In genomic region chr17:8138672-8139371, GRCh38 we compare ENCODE assay signal across 8 cellular contexts. TPM values are rescaled to one million over a fixed set of nuclear protein-coding genes. Genes with fewer than 3 reads are reported as not detected.
DNase-seq lines count a peak whose midpoint lies in the region; ATAC-seq and TF ChIP-seq lines count a peak whose summit lies in the region.

No MANE protein-coding gene starts in this region.

- POLR2A ChIA-PET in naive thymus-derived CD8-positive, alpha-beta T cell (lab: Charles Lee), result interaction anchor here (0.6 to 41.9 kb wide), 17 partner anchors 12 to 157 kb away, joined by 3 to 1171 read pairs (median 13); partner anchors contain the start of genes AURKB, BORCS6, CTC1 and HES7

- TF ChIP-seq CTCF in DOHH2 (IDR thresholded peaks at IDR 0.05; ENCODE audit: low read depth, low read length, poor library complexity, severe bottlenecking) (peak; percentile 94), Peyer's patch (IDR thresholded peaks at IDR 0.05) (peak; percentile 83 to 96 (median 92)), fibroblast of lung (conservative IDR thresholded peaks at IDR 0.05 in 1 of 2, IDR thresholded peaks at IDR 0.05 in 1 of 2; ENCODE audit: low read depth in 1 of 2, low read length in 2 of 2) (peak; percentile 80 to 83)

- H3K27ac Mint-ChIP-seq in activated T-helper 1 cell treated with anti-CD3 and anti-CD28 coated beads, Interleukin-12 subunit alpha, Interleukin-12 subunit beta, Interleukin-2, Interleukin-4 antibody, amounts not matched to agents 30 ng/mL and 10 ng/mL and 1 ng/mL, durations not matched to agents 14 hours and 24 hours and 36 hours, result no peak overlapping the region
- H3K27ac Mint-ChIP-seq in naive thymus-derived CD8-positive, alpha-beta T cell, result no peak overlapping the region
- H3K27ac Mint-ChIP-seq in stimulated activated naive B cell treated with anti-CD40 and anti-IgM and Interleukin-4, amounts not matched to agents 10 μg/mL and 1 μg/mL and 100 μg/mL, for 72 hours, result no peak overlapping the region

- H2AFZ ChIP-seq in Karpas-422 (ENCODE audit: low read length) (peak overlapping the region; percentile 94), fibroblast of lung (ENCODE audit: low read length) (peak overlapping the region; percentile 57)

- H3K4me2 ChIP-seq in DOHH2 (ENCODE audit: low read length), result peak overlapping the region; percentile 85
- peak overlapping the region; percentile 85 for H3K4me2 ChIP-seq in Karpas-422 (ENCODE audit: low read depth, low read length, poor library complexity, severe bottlenecking)
- H3K4me2 ChIP-seq in fibroblast of lung (ENCODE audit: extremely low read depth, insufficient read depth, low read length), result peak overlapping the region; percentile 75

- H3K36me3 ChIP-seq in DOHH2 (ENCODE audit: control insufficient read depth, low read length) (peaks cover 23% of the 10 kb centered on the region), Karpas-422 (ENCODE audit: insufficient read depth, low read length) (no peaks in the 10 kb centered on the region), Peyer's patch (peaks cover 0 to 46% (median 0%) of the 10 kb centered on the region in 3 donors), fibroblast of lung (ENCODE audit: control insufficient read depth, insufficient read depth, low read length) (peaks cover 16% of the 10 kb centered on the region)

- H4K20me1 ChIP-seq in DOHH2 (ENCODE audit: control insufficient read depth, insufficient read depth, low read depth, low read length), result no peaks in the 10 kb centered on the region
- no peaks in the 10 kb centered on the region for H4K20me1 ChIP-seq in Karpas-422 (ENCODE audit: insufficient read depth, low read depth, low read length)
- no peaks in the 10 kb centered on the region for H4K20me1 ChIP-seq in fibroblast of lung (ENCODE audit: control insufficient read depth, extremely low read depth, insufficient read depth, low read length)

- H3K27me3 ChIP-seq in DOHH2 (ENCODE audit: control insufficient read depth, low read length), result peaks cover 8% of the 10 kb centered on the region
- no peaks in the 10 kb centered on the region for H3K27me3 ChIP-seq in Karpas-422 (ENCODE audit: low read length)
- H3K27me3 ChIP-seq in Peyer's patch, result no peaks in the 10 kb centered on the region
- no peaks in the 10 kb centered on the region for H3K27me3 ChIP-seq in fibroblast of lung (ENCODE audit: control insufficient read depth, insufficient read depth, low read length)

- H3K4me1 Mint-ChIP-seq in activated T-helper 1 cell treated with anti-CD3 and anti-CD28 coated beads, Interleukin-12 subunit alpha, Interleukin-12 subunit beta, Interleukin-2, Interleukin-4 antibody, amounts not matched to agents 30 ng/mL and 10 ng/mL and 1 ng/mL, durations not matched to agents 14 hours and 24 hours and 36 hours (ENCODE audit: low read depth), result no peaks in the 10 kb centered on the region
- H3K4me1 Mint-ChIP-seq in naive thymus-derived CD8-positive, alpha-beta T cell, result peaks cover 0 to 18% (median 7%) of the 10 kb centered on the region in 4 donors
- peaks cover 0 to 7% of the 10 kb centered on the region in 2 donors for H3K4me1 Mint-ChIP-seq in stimulated activated naive B cell treated with anti-CD40 and anti-IgM and Interleukin-4, amounts not matched to agents 10 μg/mL and 1 μg/mL and 100 μg/mL, for 72 hours

- intact Hi-C loops in activated T-helper 1 cell treated with anti-CD3 and anti-CD28 coated beads, Interleukin-12 subunit alpha, Interleukin-12 subunit beta, Interleukin-2, Interleukin-4 antibody, amounts not matched to agents 30 ng/mL and 10 ng/mL and 1 ng/mL, durations not matched to agents 14 hours and 24 hours and 36 hours (cut with micrococcal nuclease), result loop anchor here (1.0 to 10.0 kb wide), 10 partner anchors 12 to 296 kb away; partner anchors contain the start of gene NDEL1

- DNase-seq in Karpas-422, result peak; percentile 99
- peak; percentile 93 to 98 (median 97) for DNase-seq in Peyer's patch
- peak; percentile 95 for DNase-seq in activated T-helper 1 cell treated with anti-CD3 and anti-CD28 coated beads, Interleukin-12 subunit alpha, Interleukin-12 subunit beta, Interleukin-2, Interleukin-4 antibody, amounts not matched to agents 30 ng/mL and 10 ng/mL and 1 ng/mL, durations not matched to agents 14 hours and 24 hours and 36 hours (ENCODE audit: low spot score)
- peak; percentile 94 to 98 for DNase-seq in fibroblast of lung (ENCODE audit: low read depth in 2 of 2)
- peak; percentile 87 to 99 (median 97) for DNase-seq in naive thymus-derived CD8-positive, alpha-beta T cell
- peak; percentile 96 for DNase-seq in stimulated activated naive B cell treated with anti-CD40 and anti-IgM and Interleukin-4, amounts not matched to agents 10 μg/mL and 1 μg/mL and 100 μg/mL, for 72 hours

- TF ChIP-seq POLR2A in Peyer's patch (IDR thresholded peaks at IDR 0.05), result peak; percentile 34 to 66

- no peaks in the 10 kb centered on the region for H3K9me3 Mint-ChIP-seq in activated T-helper 1 cell treated with anti-CD3 and anti-CD28 coated beads, Interleukin-12 subunit alpha, Interleukin-12 subunit beta, Interleukin-2, Interleukin-4 antibody, amounts not matched to agents 30 ng/mL and 10 ng/mL and 1 ng/mL, durations not matched to agents 14 hours and 24 hours and 36 hours
- no peaks in the 10 kb centered on the region for H3K9me3 Mint-ChIP-seq in naive thymus-derived CD8-positive, alpha-beta T cell
- no peaks in the 10 kb centered on the region for H3K9me3 Mint-ChIP-seq in stimulated activated naive B cell treated with anti-CD40 and anti-IgM and Interleukin-4, amounts not matched to agents 10 μg/mL and 1 μg/mL and 100 μg/mL, for 72 hours

- H3K4me3 ChIP-seq in DOHH2 (ENCODE audit: low read length) (peak overlapping the region; percentile 79), Karpas-422 (ENCODE audit: low read length) (peak overlapping the region; percentile 69), Peyer's patch (peak overlapping the region; percentile 28 to 48 (median 38)), fibroblast of lung (replicated peaks in 1 of 4; ENCODE audit: control extremely low read depth in 1 of 4, insufficient read depth in 1 of 4, low read depth in 3 of 4, low read length in 4 of 4) (peak overlapping the region; percentile 46 to 65 (median 52))

- H3K27ac ChIP-seq in DOHH2 (ENCODE audit: low read depth, low read length) (peak overlapping the region; percentile 71), Karpas-422 (ENCODE audit: low read length) (peak overlapping the region; percentile 49; the same call in 1 of the 2 replicates), Peyer's patch (peak overlapping the region; percentile 81 to 89 (median 86)), fibroblast of lung (ENCODE audit: insufficient read depth, low read length) (peak overlapping the region; percentile 89)

- no peaks in the 10 kb centered on the region for H3K79me2 ChIP-seq in DOHH2 (ENCODE audit: control insufficient read depth, low read length)
- H3K79me2 ChIP-seq in Karpas-422 (ENCODE audit: low read length), result no peaks in the 10 kb centered on the region
- no peaks in the 10 kb centered on the region for H3K79me2 ChIP-seq in fibroblast of lung (ENCODE audit: control insufficient read depth, insufficient read depth, low read length)

- H3K36me3 Mint-ChIP-seq in activated T-helper 1 cell treated with anti-CD3 and anti-CD28 coated beads, Interleukin-12 subunit alpha, Interleukin-12 subunit beta, Interleukin-2, Interleukin-4 antibody, amounts not matched to agents 30 ng/mL and 10 ng/mL and 1 ng/mL, durations not matched to agents 14 hours and 24 hours and 36 hours (ENCODE audit: low read depth), result peaks cover 21% of the 10 kb centered on the region
- H3K36me3 Mint-ChIP-seq in naive thymus-derived CD8-positive, alpha-beta T cell, result peaks cover 0 to 36% (median 15%) of the 10 kb centered on the region in 3 donors
- H3K36me3 Mint-ChIP-seq in stimulated activated naive B cell treated with anti-CD40 and anti-IgM and Interleukin-4, amounts not matched to agents 10 μg/mL and 1 μg/mL and 100 μg/mL, for 72 hours, result peaks cover 29 to 35% of the 10 kb centered on the region in 2 donors

- H3K4me3 Mint-ChIP-seq in activated T-helper 1 cell treated with anti-CD3 and anti-CD28 coated beads, Interleukin-12 subunit alpha, Interleukin-12 subunit beta, Interleukin-2, Interleukin-4 antibody, amounts not matched to agents 30 ng/mL and 10 ng/mL and 1 ng/mL, durations not matched to agents 14 hours and 24 hours and 36 hours, result no peak overlapping the region
- no peak overlapping the region for H3K4me3 Mint-ChIP-seq in naive thymus-derived CD8-positive, alpha-beta T cell
- H3K4me3 Mint-ChIP-seq in stimulated activated naive B cell treated with anti-CD40 and anti-IgM and Interleukin-4, amounts not matched to agents 10 μg/mL and 1 μg/mL and 100 μg/mL, for 72 hours, result no peak overlapping the region

- peaks cover 6% of the 10 kb centered on the region for H3F3A ChIP-seq in DOHH2 (ENCODE audit: control insufficient read depth, insufficient read depth)

- H3K9me2 ChIP-seq in DOHH2 (replicated peaks; ENCODE audit: control insufficient read depth, low read length), result no peaks in the 10 kb centered on the region
- no peaks in the 10 kb centered on the region for H3K9me2 ChIP-seq in Karpas-422 (replicated peaks; ENCODE audit: insufficient read depth, low read length)

- peaks cover 11% of the 10 kb centered on the region for H3K27me3 Mint-ChIP-seq in activated T-helper 1 cell treated with anti-CD3 and anti-CD28 coated beads, Interleukin-12 subunit alpha, Interleukin-12 subunit beta, Interleukin-2, Interleukin-4 antibody, amounts not matched to agents 30 ng/mL and 10 ng/mL and 1 ng/mL, durations not matched to agents 14 hours and 24 hours and 36 hours (ENCODE audit: insufficient read depth)
- H3K27me3 Mint-ChIP-seq in naive thymus-derived CD8-positive, alpha-beta T cell, result peaks cover 0 to 5% (median 0%) of the 10 kb centered on the region in 5 donors
- no peaks in the 10 kb centered on the region for H3K27me3 Mint-ChIP-seq in stimulated activated naive B cell treated with anti-CD40 and anti-IgM and Interleukin-4, amounts not matched to agents 10 μg/mL and 1 μg/mL and 100 μg/mL, for 72 hours

- peak; percentile 86 for ATAC-seq in GM21786 (IDR thresholded peaks at IDR 0.05; ENCODE audit: unreplicated experiment)
- peak; percentile 86 to 87 for ATAC-seq in naive thymus-derived CD8-positive, alpha-beta T cell
- ATAC-seq in stimulated activated naive B cell treated with anti-CD40 and anti-IgM and Interleukin-4, amounts not matched to agents 10 μg/mL and 1 μg/mL and 100 μg/mL, for 72 hours (replicated peaks), result peak; percentile 94 to 97

- H3K9me3 ChIP-seq in DOHH2 (ENCODE audit: control insufficient read depth, insufficient read depth, low read length) (no peaks in the 10 kb centered on the region), Karpas-422 (ENCODE audit: low read length) (no peaks in the 10 kb centered on the region), Peyer's patch (no peaks in the 10 kb centered on the region), fibroblast of lung (ENCODE audit: control insufficient read depth, insufficient read depth, low read depth, low read length) (no peaks in the 10 kb centered on the region)

- H3K4me1 ChIP-seq in DOHH2 (ENCODE audit: control insufficient read depth, low read length) (peaks cover 20% of the 10 kb centered on the region), Karpas-422 (ENCODE audit: low read length) (peaks cover 18% of the 10 kb centered on the region), Peyer's patch (peaks cover 0 to 19% (median 1%) of the 10 kb centered on the region in 4 donors), fibroblast of lung (ENCODE audit: control insufficient read depth, extremely low read depth, insufficient read depth, low read length) (peaks cover 8% of the 10 kb centered on the region)

- H3K9ac ChIP-seq in Karpas-422 (ENCODE audit: low read length) (peak overlapping the region; percentile 68), fibroblast of lung (ENCODE audit: insufficient read depth, low read length) (peak overlapping the region; percentile 33)

RNA-seq across cellular contexts. Expression of gene PER1, which starts 13.4 kb away (rescaled TPM):
- 12.7 and 24.0 TPM in 2 replicates for total RNA-seq in Karpas-422 (2014; rRNA removed; shearing (Covaris generic); ENCODE audit: low replicate concordance)
- total RNA-seq in Peyer's patch (100 to 1,000 TPM in 3 of 4 donors, 10 to 100 TPM in 1; 67.6 to 143 (median 119) TPM), fibroblast of lung (3.1 and 6.9 TPM in 2 replicates)
- 36.9 and 37.4 TPM in 2 replicates for total RNA-seq in activated T-helper 1 cell treated with anti-CD3 and anti-CD28 coated beads, Interleukin-12 subunit alpha, Interleukin-12 subunit beta, Interleukin-2, Interleukin-4 antibody, amounts not matched to agents 30 ng/mL and 10 ng/mL and 1 ng/mL, durations not matched to agents 14 hours and 24 hours and 36 hours
- 2.5 and 4.1 TPM in 2 replicates for polyA plus RNA-seq in fibroblast of lung
- 4.9 and 6.7 TPM in 2 replicates for polyA plus RNA-seq in fibroblast of lung (2012)
- polyA minus RNA-seq in fibroblast of lung (ENCODE audit: low replicate concordance), result 50.9 and 72.7 TPM in 2 replicates
- 100 to 1,000 TPM; 148 to 153 TPM for total RNA-seq in naive thymus-derived CD8-positive, alpha-beta T cell
- 10 to 100 TPM in 2 of 3 donors, 1 to 10 TPM in 1; 6.1 to 11.4 (median 10.7) TPM for polyA plus RNA-seq in naive thymus-derived CD8-positive, alpha-beta T cell

RNA-seq across cellular contexts. Expression of gene HES7, which starts 14.9 kb away (rescaled TPM):
- total RNA-seq in Karpas-422 (2014; rRNA removed; shearing (Covaris generic); ENCODE audit: low replicate concordance), result 0.37 and 2.1 TPM in 2 replicates
- total RNA-seq in Peyer's patch, result not detected
- total RNA-seq in activated T-helper 1 cell treated with anti-CD3 and anti-CD28 coated beads, Interleukin-12 subunit alpha, Interleukin-12 subunit beta, Interleukin-2, Interleukin-4 antibody, amounts not matched to agents 30 ng/mL and 10 ng/mL and 1 ng/mL, durations not matched to agents 14 hours and 24 hours and 36 hours, result 0.88 and 1.8 TPM in 2 replicates
- under 0.01 TPM in 1 of 2 replicates, not detected in the other for total RNA-seq in fibroblast of lung
- polyA plus RNA-seq in fibroblast of lung, result not detected in 2 replicates
- polyA plus RNA-seq in fibroblast of lung (2012), result not detected in 2 replicates
- polyA minus RNA-seq in fibroblast of lung (ENCODE audit: low replicate concordance), result not detected in 2 replicates
- total RNA-seq in naive thymus-derived CD8-positive, alpha-beta T cell, result under 1 TPM in 1 of 2 experiments, not detected in 1; 0.30 TPM
- not detected for polyA plus RNA-seq in naive thymus-derived CD8-positive, alpha-beta T cell

RNA-seq across cellular contexts. Expression of gene ALOXE3, which starts 20.5 kb away (rescaled TPM):
- total RNA-seq in Karpas-422 (2014; rRNA removed; shearing (Covaris generic); ENCODE audit: low replicate concordance), result 0.18 TPM in 1 of 2 replicates, not detected in the other
- total RNA-seq in Peyer's patch (not detected), fibroblast of lung (not detected in 2 replicates)
- total RNA-seq in activated T-helper 1 cell treated with anti-CD3 and anti-CD28 coated beads, Interleukin-12 subunit alpha, Interleukin-12 subunit beta, Interleukin-2, Interleukin-4 antibody, amounts not matched to agents 30 ng/mL and 10 ng/mL and 1 ng/mL, durations not matched to agents 14 hours and 24 hours and 36 hours, result 0.10 TPM in 1 of 2 replicates, not detected in the other
- 0.01 and 0.03 TPM in 2 replicates for polyA plus RNA-seq in fibroblast of lung
- not detected in 2 replicates for polyA plus RNA-seq in fibroblast of lung (2012)
- not detected in 2 replicates for polyA minus RNA-seq in fibroblast of lung (ENCODE audit: low replicate concordance)
- total RNA-seq in naive thymus-derived CD8-positive, alpha-beta T cell, result under 1 TPM; 0.18 to 0.52 TPM
- polyA plus RNA-seq in naive thymus-derived CD8-positive, alpha-beta T cell, result under 1 TPM in 1 of 3 donors, not detected in 2; 0.13 TPM

RNA-seq across cellular contexts. Expression of gene VAMP2, which starts 23.9 kb away (rescaled TPM):
- total RNA-seq in Karpas-422 (2014; rRNA removed; shearing (Covaris generic); ENCODE audit: low replicate concordance), result 24.5 and 47.7 TPM in 2 replicates
- total RNA-seq in Peyer's patch, result 10 to 100 TPM; 10.7 to 40.2 (median 32.4) TPM
- total RNA-seq in activated T-helper 1 cell treated with anti-CD3 and anti-CD28 coated beads, Interleukin-12 subunit alpha, Interleukin-12 subunit beta, Interleukin-2, Interleukin-4 antibody, amounts not matched to agents 30 ng/mL and 10 ng/mL and 1 ng/mL, durations not matched to agents 14 hours and 24 hours and 36 hours, result 54.7 and 55.9 TPM in 2 replicates
- 3.6 and 8.1 TPM in 2 replicates for total RNA-seq in fibroblast of lung
- 12.2 and 14.2 TPM in 2 replicates for polyA plus RNA-seq in fibroblast of lung
- 25.6 and 29.3 TPM in 2 replicates for polyA plus RNA-seq in fibroblast of lung (2012)
- 24.1 and 29.9 TPM in 2 replicates for polyA minus RNA-seq in fibroblast of lung (ENCODE audit: low replicate concordance)
- total RNA-seq in naive thymus-derived CD8-positive, alpha-beta T cell, result 100 to 1,000 TPM; 219 to 238 TPM
- 10 to 100 TPM; 50.4 to 84.2 (median 64.4) TPM for polyA plus RNA-seq in naive thymus-derived CD8-positive, alpha-beta T cell

RNA-seq across cellular contexts. Expression of gene TMEM107, which starts 37.4 kb away (rescaled TPM):
- 70.7 and 134 TPM in 2 replicates for total RNA-seq in Karpas-422 (2014; rRNA removed; shearing (Covaris generic); ENCODE audit: low replicate concordance)
- total RNA-seq in Peyer's patch (10 to 100 TPM in 3 of 4 donors, 1 to 10 TPM in 1; 6.5 to 27.2 (median 16.4) TPM), fibroblast of lung (15.4 and 36.0 TPM in 2 replicates)
- total RNA-seq in activated T-helper 1 cell treated with anti-CD3 and anti-CD28 coated beads, Interleukin-12 subunit alpha, Interleukin-12 subunit beta, Interleukin-2, Interleukin-4 antibody, amounts not matched to agents 30 ng/mL and 10 ng/mL and 1 ng/mL, durations not matched to agents 14 hours and 24 hours and 36 hours, result 19.3 and 20.8 TPM in 2 replicates
- polyA plus RNA-seq in fibroblast of lung, result 9.8 and 13.0 TPM in 2 replicates
- 9.9 and 11.9 TPM in 2 replicates for polyA plus RNA-seq in fibroblast of lung (2012)
- 27.9 and 61.8 TPM in 2 replicates for polyA minus RNA-seq in fibroblast of lung (ENCODE audit: low replicate concordance)
- 10 to 100 TPM; 17.2 to 19.4 TPM for total RNA-seq in naive thymus-derived CD8-positive, alpha-beta T cell
- 10 to 100 TPM; 36.4 to 55.3 (median 41.9) TPM for polyA plus RNA-seq in naive thymus-derived CD8-positive, alpha-beta T cell

Comparison
In these comparisons a context has a peak if more than half of its experiments do, and no peak if none do; other contexts are left out.
1. Peak in every context shown above with its lines: DNase-seq, ATAC-seq, H3K4me3 ChIP-seq and H3K27ac ChIP-seq.